In the genomic region with DNA sequence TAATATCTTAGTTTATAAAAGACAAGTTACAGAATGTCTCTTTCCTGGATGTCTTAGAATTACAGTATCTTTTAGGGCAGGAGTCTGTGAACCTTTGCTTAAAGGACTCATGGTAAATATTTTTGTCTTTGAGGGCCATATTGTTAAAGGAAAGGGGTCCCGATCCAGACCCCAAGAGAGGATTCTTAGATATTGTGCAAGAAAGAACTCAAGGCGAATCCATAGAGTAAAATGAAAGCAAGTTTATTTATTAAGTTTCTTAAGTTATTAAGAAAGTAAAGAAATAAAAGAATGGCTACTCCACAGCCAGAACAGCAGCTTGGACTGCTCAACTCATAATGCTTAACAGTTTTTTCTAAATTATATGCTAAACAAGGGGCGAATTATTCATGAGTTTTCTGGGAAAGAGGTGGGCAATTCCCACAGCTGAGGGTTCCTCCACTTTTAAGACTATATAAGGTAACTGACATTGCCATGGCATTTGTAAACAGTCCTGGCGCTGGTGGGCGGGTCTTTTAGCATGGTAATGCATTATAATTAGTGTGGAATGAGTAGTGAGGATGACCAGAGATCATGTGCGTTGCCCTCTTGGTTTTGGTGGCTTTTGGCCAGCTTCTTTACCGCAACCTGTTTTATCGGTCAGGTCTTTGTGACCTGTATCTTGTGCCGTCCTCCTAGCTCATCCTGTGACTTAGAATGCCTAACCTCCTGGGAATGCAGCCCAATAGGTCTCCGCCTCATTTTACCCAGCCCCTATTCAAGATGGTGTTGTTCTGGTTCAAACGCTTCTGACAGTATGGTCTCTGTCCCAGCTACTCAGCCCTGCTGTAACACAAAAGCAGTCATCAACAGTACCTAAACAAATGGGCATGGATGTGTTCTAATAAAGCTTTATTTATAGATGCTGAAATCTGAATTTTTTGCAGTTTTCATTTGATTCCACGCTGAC, we compare ENCODE assay signal across 18 cellular contexts.
"Had no signal": no experiment of that assay in that cellular context is flagged by ENCODE, and none has a peak within 500 bp of the region (broad histone marks: within the 10 kb centered on the region; RNA-seq: fewer than 3 reads in every experiment).

No MANE protein-coding gene starts in this region.

- ATAC-seq: naive thymus-derived CD8-positive, alpha-beta T cell; psoas muscle; right cardiac atrium; stimulated activated naive CD8-positive, alpha-beta T cell treated with anti-CD3 and anti-CD28 coated beads, Interleukin-15, Interleukin-2, amounts not matched to agents 100 U/mL and 50 U/mL, for 24 hours; T-cell had no signal

- H3K9me3 ChIP-seq: colonic mucosa, psoas muscle, suprapubic skin, transverse colon, uterus had no signal

- DNase-seq: activated B cell treated with CpG ODN at 0.5 μM for 24 hours; activated CD4-positive, alpha-beta T cell treated with anti-CD3 and anti-CD28 coated beads, Interleukin-2, amount 10 ng/mL, durations not matched to agents 24 days and 14 days; activated naive CD4-positive, alpha-beta T cell; activated naive CD8-positive, alpha-beta T cell treated with anti-CD3 and anti-CD28 coated beads, Interleukin-2, amount 10 ng/mL, durations not matched to agents 7 days and 5 days; activated T-cell treated with anti-CD3 and anti-CD28 coated beads for 4 hours; brain microvascular endothelial cell; central memory CD4-positive, alpha-beta T cell; colonic mucosa; mesendoderm; naive thymus-derived CD8-positive, alpha-beta T cell; psoas muscle; right cardiac atrium; stimulated activated naive CD8-positive, alpha-beta T cell treated with anti-CD3 and anti-CD28 coated beads, Interleukin-15, Interleukin-2, amounts not matched to agents 100 U/mL and 50 U/mL, for 24 hours; T-cell; transverse colon had no signal

- H3K4me1 ChIP-seq: colonic mucosa had no signal

- H3K36me3 Mint-ChIP-seq: naive thymus-derived CD8-positive, alpha-beta T cell; T-cell had no signal

- H3K4me3 ChIP-seq: colonic mucosa, psoas muscle, skin epidermis, suprapubic skin, transverse colon, uterus had no signal

- H3K4me3 Mint-ChIP-seq: activated B cell treated with CpG ODN at 0.5 μM for 24 hours; activated CD4-positive, alpha-beta T cell treated with anti-CD3 and anti-CD28 coated beads, Interleukin-2, amount 10 ng/mL, durations not matched to agents 24 days and 14 days; activated naive CD8-positive, alpha-beta T cell treated with anti-CD3 and anti-CD28 coated beads, Interleukin-2, amount 10 ng/mL, durations not matched to agents 7 days and 5 days; naive thymus-derived CD8-positive, alpha-beta T cell; T-cell had no signal

- H3K36me3 ChIP-seq: brain microvascular endothelial cell, colonic mucosa, suprapubic skin, transverse colon, uterus had no signal

- H3K9me3 Mint-ChIP-seq: activated B cell treated with CpG ODN at 0.5 μM for 24 hours; naive thymus-derived CD8-positive, alpha-beta T cell; T-cell had no signal

- H3K27me3 Mint-ChIP-seq: activated B cell treated with CpG ODN at 0.5 μM for 24 hours; activated CD4-positive, alpha-beta T cell treated with anti-CD3 and anti-CD28 coated beads, Interleukin-2, amount 10 ng/mL, durations not matched to agents 24 days and 14 days; activated naive CD8-positive, alpha-beta T cell treated with anti-CD3 and anti-CD28 coated beads, Interleukin-2, amount 10 ng/mL, durations not matched to agents 7 days and 5 days; naive thymus-derived CD8-positive, alpha-beta T cell; T-cell had no signal

- H3K27me3 ChIP-seq: brain microvascular endothelial cell, colonic mucosa, suprapubic skin, transverse colon, uterus had no signal

- H3K27ac ChIP-seq: psoas muscle, suprapubic skin, transverse colon had no signal

- H3K27ac Mint-ChIP-seq: activated B cell treated with CpG ODN at 0.5 μM for 24 hours; activated CD4-positive, alpha-beta T cell treated with anti-CD3 and anti-CD28 coated beads, Interleukin-2, amount 10 ng/mL, durations not matched to agents 24 days and 14 days; activated naive CD8-positive, alpha-beta T cell treated with anti-CD3 and anti-CD28 coated beads, Interleukin-2, amount 10 ng/mL, durations not matched to agents 7 days and 5 days; naive thymus-derived CD8-positive, alpha-beta T cell; T-cell had no signal
